ENCODE assay signal across 15 cellular contexts in the genomic region with DNA sequence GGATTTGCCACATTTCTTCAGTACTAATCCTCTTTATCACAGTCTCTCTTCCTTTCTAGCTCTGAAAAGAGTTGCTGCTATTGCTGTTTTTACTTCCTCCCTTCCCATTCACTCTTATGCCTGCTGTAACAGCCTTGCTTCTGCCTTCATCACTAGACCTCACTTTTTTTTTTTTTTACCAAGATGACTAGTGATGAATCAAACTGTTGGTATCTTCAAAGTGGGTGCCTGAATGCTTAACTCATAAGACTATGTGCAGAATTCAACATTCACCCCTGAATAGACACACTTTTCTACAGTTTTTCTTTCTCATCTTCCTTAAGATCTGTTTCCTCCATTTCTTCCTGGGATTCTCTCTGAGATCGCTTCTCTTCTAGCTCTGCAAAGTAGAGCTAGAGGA.
DNase-seq lines count a peak whose midpoint lies in the region; ATAC-seq and TF ChIP-seq lines count a peak whose summit lies in the region.
"Had no signal": no experiment of that assay in that cellular context is flagged by ENCODE, and none has a peak within 500 bp of the region (broad histone marks: within the 10 kb centered on the region; RNA-seq: fewer than 3 reads in every experiment).

No MANE protein-coding gene starts in this region.

- TF ChIP-seq POLR2A in thyroid gland (IDR thresholded peaks at IDR 0.05), result no peak

- DNase-seq in AG09309 (ENCODE audit: low read depth) (peak; percentile 56), M059J (ENCODE audit: low read depth) (peak; percentile 59), dedifferentiated amniotic fluid mesenchymal stem cell (ENCODE audit: extremely low spot score) (peak; percentile 54), myocyte (ENCODE audit: low read depth) (peak; percentile 37), thyroid gland (no peak), SKM-1 treated with dmso at 0.1 percent for 144 hours (lab: John Stamatoyannopoulos, UW; ENCODE audit: unreplicated experiment) (no peak)
- DNase-seq: H7; NCI-H2081; pancreas; stimulated activated CD4-positive, alpha-beta T cell treated with anti-CD3 and anti-CD28 coated beads, Interleukin-2, amount 100 ng/mL, for 24 hours; transverse colon; WERI-Rb-1 had no signal

- no peak for TF ChIP-seq CTCF in AG09309 (IDR thresholded peaks at IDR 0.05; ENCODE audit: control insufficient read depth, insufficient read depth, low read depth, low read length, missing control alignments)
- TF ChIP-seq CTCF in thyroid gland (IDR thresholded peaks at IDR 0.05), result no peak

- H3K9me3 ChIP-seq in thyroid gland, result no peaks in the 10 kb centered on the region
- H3K9me3 ChIP-seq: BLaER1 treated with 17β-estradiol and CSF1 and Interleukin-3, amounts not matched to agents 10 nM and 100 nM; pancreas; transverse colon had no signal

- H3K4me1 ChIP-seq in thyroid gland, result no peaks in the 10 kb centered on the region
- H3K4me1 ChIP-seq: pancreas, transverse colon had no signal

- H3K4me3 ChIP-seq in AG09309 (ENCODE audit: control insufficient read depth, low read depth, low read length) (no peak overlapping the region), thyroid gland (replicated peaks in 1 of 3) (no peak overlapping the region)
- H3K4me3 ChIP-seq: BLaER1 treated with 17β-estradiol and CSF1 and Interleukin-3, amounts not matched to agents 10 nM and 100 nM; pancreas; transverse colon had no signal

- no peak for ATAC-seq in GM19455 (IDR thresholded peaks at IDR 0.05; ENCODE audit: unreplicated experiment)
- ATAC-seq in GM21360 (IDR thresholded peaks at IDR 0.05; ENCODE audit: unreplicated experiment), result no peak
- ATAC-seq: pancreas had no signal

- no peak overlapping the region for H3K27ac ChIP-seq in thyroid gland
- H3K27ac ChIP-seq: BLaER1 treated with 17β-estradiol and CSF1 and Interleukin-3, amounts not matched to agents 10 nM and 100 nM; pancreas; transverse colon; WERI-Rb-1 had no signal

- H3K36me3 ChIP-seq in thyroid gland, result no peaks in the 10 kb centered on the region
- H3K36me3 ChIP-seq: BLaER1 treated with 17β-estradiol and CSF1 and Interleukin-3, amounts not matched to agents 10 nM and 100 nM; pancreas; transverse colon; WERI-Rb-1 had no signal

- WGBS in thyroid gland, 2 donors, result 89 to 96% methylated on average over 1 of the region's 1 CpG

- intact Hi-C loops in thyroid gland (cut with DNase I), result no loop called here

- no peaks in the 10 kb centered on the region for H3K27me3 ChIP-seq in thyroid gland
- H3K27me3 ChIP-seq: BLaER1 treated with 17β-estradiol and CSF1 and Interleukin-3, amounts not matched to agents 10 nM and 100 nM; pancreas; transverse colon had no signal

Comparison
In these comparisons a context has a peak if more than half of its experiments do, and no peak if none do; other contexts are left out.
1. DNase-seq: peak in AG09309 (single experiment), M059J (single experiment), dedifferentiated amniotic fluid mesenchymal stem cell (single experiment) and myocyte (single experiment); none in thyroid gland (0 of 2) and SKM-1 treated with dmso at 0.1 percent for 144 hours (single experiment).